In genomic region chr7:149256568-149256967, GRCh38 we compare ENCODE assay signal across 16 cellular contexts. TPM values are rescaled to one million over a fixed set of nuclear protein-coding genes. Genes with fewer than 3 reads are reported as not detected.
DNase-seq lines count a peak whose midpoint lies in the region; ATAC-seq and TF ChIP-seq lines count a peak whose summit lies in the region.
"Had no signal": no experiment of that assay in that cellular context is flagged by ENCODE, and none has a peak within 500 bp of the region (broad histone marks: within the 10 kb centered on the region; RNA-seq: fewer than 3 reads in every experiment).

No MANE protein-coding gene starts in this region.

- H3K4me3 ChIP-seq in neural progenitor cell: no peak overlapping the region
- H3K4me3 ChIP-seq in MG63: no peak overlapping the region
- H3K4me3 ChIP-seq: A549, GM23338 had no signal

- no peaks in the 10 kb centered on the region for H3K27me3 ChIP-seq in foreskin keratinocyte
- H3K27me3 ChIP-seq in neural progenitor cell: peaks cover 9% of the 10 kb centered on the region
- no peaks in the 10 kb centered on the region for H3K27me3 ChIP-seq in MG63

- H3K4me3 Mint-ChIP-seq in activated T-cell treated with anti-CD3 and anti-CD28 coated beads, Interleukin-2, amount 50 U/mL, for 24 hours: no peak overlapping the region
- no peak overlapping the region for H3K4me3 Mint-ChIP-seq in HFFc6
- H3K4me3 Mint-ChIP-seq in activated naive CD8-positive, alpha-beta T cell treated with anti-CD3 and anti-CD28 coated beads, Interleukin-2, amount 50 U/mL, for 24 hours: no peak overlapping the region
- H3K4me3 Mint-ChIP-seq in neural progenitor cell: no peak overlapping the region
- H3K4me3 Mint-ChIP-seq: CD4-positive, alpha-beta T cell; GM23338 had no signal

- H3K36me3 Mint-ChIP-seq in activated T-cell treated with anti-CD3 and anti-CD28 coated beads, Interleukin-2, amount 50 U/mL, for 24 hours (ENCODE audit: low read depth): peaks cover 53% of the 10 kb centered on the region
- H3K36me3 Mint-ChIP-seq in HFFc6 (ENCODE audit: low read depth): peaks cover 21% of the 10 kb centered on the region
- H3K36me3 Mint-ChIP-seq in activated naive CD8-positive, alpha-beta T cell treated with anti-CD3 and anti-CD28 coated beads, Interleukin-2, amount 50 U/mL, for 24 hours (ENCODE audit: low read depth): peaks cover 16% of the 10 kb centered on the region
- peaks cover 7% of the 10 kb centered on the region for H3K36me3 Mint-ChIP-seq in neural progenitor cell

- no peaks in the 10 kb centered on the region for H4K20me1 ChIP-seq in neural progenitor cell (ENCODE audit: low read depth)

- no peak overlapping the region for H3K9ac ChIP-seq in neural progenitor cell

- H3K27ac Mint-ChIP-seq in activated T-cell treated with anti-CD3 and anti-CD28 coated beads, Interleukin-2, amount 50 U/mL, for 24 hours: peak overlapping the region; percentile 8
- H3K27ac Mint-ChIP-seq in HFFc6: peak overlapping the region; percentile 70; the same call in 1 of the 2 replicates
- H3K27ac Mint-ChIP-seq in activated naive CD8-positive, alpha-beta T cell treated with anti-CD3 and anti-CD28 coated beads, Interleukin-2, amount 50 U/mL, for 24 hours: peak overlapping the region; percentile 21
- H3K27ac Mint-ChIP-seq in neural progenitor cell: no peak overlapping the region
- H3K27ac Mint-ChIP-seq: CD4-positive, alpha-beta T cell; GM23338 had no signal

- H3K79me2 ChIP-seq in neural progenitor cell (ENCODE audit: low read depth): no peaks in the 10 kb centered on the region

- no peaks in the 10 kb centered on the region for H3K36me3 ChIP-seq in neural progenitor cell
- H3K36me3 ChIP-seq in MG63: no peaks in the 10 kb centered on the region

- no peak for DNase-seq in activated T-cell treated with anti-CD3 and anti-CD28 coated beads, Interleukin-2, amount 50 U/mL, for 24 hours
- no peak for DNase-seq in activated T-cell treated with anti-CD3 and anti-CD28 coated beads, Interleukin-2, amount 50 U/mL, for 48 hours
- DNase-seq in HFFc6 (no peak), foreskin keratinocyte (no peak), neural progenitor cell (ENCODE audit: low spot score) (no peak), NOMO-1 treated with DMSO at 0.1 percent for 48 hours (lab: John Stamatoyannopoulos, UW; ENCODE audit: unreplicated experiment) (no peak), MG63 (no peak)
- DNase-seq in activated naive CD8-positive, alpha-beta T cell treated with anti-CD3 and anti-CD28 coated beads, Interleukin-2, amount 50 U/mL, for 24 hours: no peak
- DNase-seq: AML-193; Caco-2; CD4-positive, alpha-beta T cell had no signal

- no peak for TF ChIP-seq CTCF in HFFc6 (IDR thresholded peaks at IDR 0.05)
- TF ChIP-seq CTCF in foreskin keratinocyte (conservative IDR thresholded peaks at IDR 0.05): no peak
- TF ChIP-seq CTCF in neural progenitor cell (IDR thresholded peaks at IDR 0.05): no peak

- no peak for ATAC-seq in activated naive CD8-positive, alpha-beta T cell treated with anti-CD3 and anti-CD28 coated beads, Interleukin-2, amount 50 U/mL, for 24 hours
- ATAC-seq in foreskin keratinocyte: no peak
- ATAC-seq: A549, GM23338, HepG2 had no signal

- no peak overlapping the region for H3K4me2 ChIP-seq in neural progenitor cell
- H3K4me2 ChIP-seq: A549, GM23338 had no signal

- no peaks in the 10 kb centered on the region for H3K27me3 Mint-ChIP-seq in activated T-cell treated with anti-CD3 and anti-CD28 coated beads, Interleukin-2, amount 50 U/mL, for 24 hours
- H3K27me3 Mint-ChIP-seq in HFFc6 (ENCODE audit: insufficient read depth): no peaks in the 10 kb centered on the region
- H3K27me3 Mint-ChIP-seq in activated naive CD8-positive, alpha-beta T cell treated with anti-CD3 and anti-CD28 coated beads, Interleukin-2, amount 50 U/mL, for 24 hours: no peaks in the 10 kb centered on the region
- H3K27me3 Mint-ChIP-seq in neural progenitor cell (ENCODE audit: insufficient read depth, low read depth): no peaks in the 10 kb centered on the region
- H3K27me3 Mint-ChIP-seq: CD4-positive, alpha-beta T cell had no signal

- H3F3A ChIP-seq in neural progenitor cell (ENCODE audit: low read depth): peaks cover 11% of the 10 kb centered on the region

- no peaks in the 10 kb centered on the region for H3K9me3 Mint-ChIP-seq in activated T-cell treated with anti-CD3 and anti-CD28 coated beads, Interleukin-2, amount 50 U/mL, for 24 hours
- H3K9me3 Mint-ChIP-seq in HFFc6 (no peaks in the 10 kb centered on the region), neural progenitor cell (no peaks in the 10 kb centered on the region)
- no peaks in the 10 kb centered on the region for H3K9me3 Mint-ChIP-seq in activated naive CD8-positive, alpha-beta T cell treated with anti-CD3 and anti-CD28 coated beads, Interleukin-2, amount 50 U/mL, for 24 hours
- H3K9me3 Mint-ChIP-seq: CD4-positive, alpha-beta T cell; GM23338 had no signal

- H3K4me1 ChIP-seq in foreskin keratinocyte: peaks cover 16% of the 10 kb centered on the region
- H3K4me1 ChIP-seq in neural progenitor cell: no peaks in the 10 kb centered on the region
- H3K4me1 ChIP-seq: A549, Caco-2 had no signal

- no peak overlapping the region for H2AFZ ChIP-seq in neural progenitor cell (replicated peaks)
- H2AFZ ChIP-seq: GM23338 had no signal

- peak overlapping the region; percentile 12 for H3K27ac ChIP-seq in foreskin keratinocyte
- H3K27ac ChIP-seq in neural progenitor cell: no peak overlapping the region
- H3K27ac ChIP-seq: 22Rv1, A549, C4-2B had no signal

- no peaks in the 10 kb centered on the region for H3K9me3 ChIP-seq in neural progenitor cell (ENCODE audit: low read depth)
- H3K9me3 ChIP-seq in MG63: no peaks in the 10 kb centered on the region
- H3K9me3 ChIP-seq: A549, Caco-2 had no signal

- peaks cover 32% of the 10 kb centered on the region for H3K4me1 Mint-ChIP-seq in activated T-cell treated with anti-CD3 and anti-CD28 coated beads, Interleukin-2, amount 50 U/mL, for 24 hours (ENCODE audit: low read depth)
- peaks cover 32% of the 10 kb centered on the region for H3K4me1 Mint-ChIP-seq in HFFc6 (ENCODE audit: low read depth)
- peaks cover 19% of the 10 kb centered on the region for H3K4me1 Mint-ChIP-seq in activated naive CD8-positive, alpha-beta T cell treated with anti-CD3 and anti-CD28 coated beads, Interleukin-2, amount 50 U/mL, for 24 hours
- no peaks in the 10 kb centered on the region for H3K4me1 Mint-ChIP-seq in neural progenitor cell
- H3K4me1 Mint-ChIP-seq: GM23338 had no signal

RNA-seq across cellular contexts. Expression of gene ZNF783, which starts 5.4 kb away (rescaled TPM):
- total RNA-seq in HFFc6 (2021; fragmentation: NEBNext Ultra II Directional; extraction: Animal tissue kit (Norgen Biotek cat#: 25700)): 1 to 10 TPM; 7.8 to 8.9 (median 8.5) TPM
- total RNA-seq in foreskin keratinocyte (7.4 and 7.5 TPM in 2 replicates), neural progenitor cell (ENCODE audit: low replicate concordance) (5.5 and 12.0 TPM in 2 replicates)
- polyA plus RNA-seq in foreskin keratinocyte: 3.6 and 4.0 TPM in 2 replicates
- 4.8 and 6.2 TPM in 2 replicates for total RNA-seq in MG63 (2014; rRNA removed; shearing (Covaris generic); ENCODE audit: low replicate concordance)

RNA-seq across cellular contexts. Expression of gene ZNF212, which starts 17.1 kb away (rescaled TPM):
- 1 to 10 TPM; 6.2 to 8.2 (median 6.3) TPM for total RNA-seq in HFFc6 (2021; fragmentation: NEBNext Ultra II Directional; extraction: Animal tissue kit (Norgen Biotek cat#: 25700))
- total RNA-seq in foreskin keratinocyte (7.2 and 7.5 TPM in 2 replicates), neural progenitor cell (ENCODE audit: low replicate concordance) (11.2 and 15.7 TPM in 2 replicates)
- polyA plus RNA-seq in foreskin keratinocyte: 6.1 and 6.5 TPM in 2 replicates
- total RNA-seq in MG63 (2014; rRNA removed; shearing (Covaris generic); ENCODE audit: low replicate concordance): 4.3 and 8.0 TPM in 2 replicates
